1 cellular context compared by ENCODE assay signal in the genomic region with DNA sequence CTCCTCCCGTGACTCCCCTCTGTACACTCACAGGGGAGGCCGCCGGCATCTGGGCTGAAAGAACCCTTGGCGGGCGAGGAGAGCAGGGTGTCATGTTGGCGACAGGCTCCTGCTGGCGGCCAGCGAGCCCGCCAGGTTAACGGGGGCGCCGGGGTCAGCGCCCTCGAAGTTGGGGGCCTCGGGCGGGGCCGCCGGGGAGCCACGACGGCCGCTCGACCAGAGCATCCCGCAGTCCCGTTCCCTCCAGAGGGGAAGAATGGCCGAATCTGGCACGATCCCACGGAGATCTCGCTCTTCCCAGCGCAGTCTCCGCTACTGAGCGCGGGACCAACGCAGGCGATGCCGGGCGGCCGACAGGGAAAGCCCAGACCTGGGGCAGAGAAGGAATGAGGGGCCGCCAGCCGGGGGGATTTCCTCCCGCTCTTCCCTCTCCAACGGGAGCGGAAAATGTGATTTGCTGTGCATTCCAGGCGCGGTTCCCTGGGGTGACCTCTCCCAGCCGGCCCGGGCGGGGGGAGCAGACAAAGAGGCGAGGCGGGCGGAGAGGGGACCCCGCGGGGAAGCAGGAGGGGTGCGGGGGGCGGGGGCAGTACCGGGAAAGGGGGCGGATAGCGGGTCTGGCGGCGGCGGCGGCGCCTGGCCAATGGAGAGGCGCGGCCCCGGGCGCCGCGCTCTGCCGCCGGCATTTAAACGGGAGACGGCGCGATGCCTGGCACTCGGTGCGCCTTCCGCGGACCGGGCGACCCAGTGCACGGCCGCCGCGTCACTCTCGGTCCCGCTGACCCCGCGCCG.
TF ChIP-seq lines count a peak whose summit lies in the region.

A gene (plus strand): TSS at position 715 of the 792 bp plus-strand sequence. CDS start 12,687 bp downstream, outside the sequence.

TF ChIP-seq in HEK293, 187 proteins besides CTCF, POLR2A, EP300 and RAD21 (continued from another document):
- TF ChIP-seq, protein P1, sequence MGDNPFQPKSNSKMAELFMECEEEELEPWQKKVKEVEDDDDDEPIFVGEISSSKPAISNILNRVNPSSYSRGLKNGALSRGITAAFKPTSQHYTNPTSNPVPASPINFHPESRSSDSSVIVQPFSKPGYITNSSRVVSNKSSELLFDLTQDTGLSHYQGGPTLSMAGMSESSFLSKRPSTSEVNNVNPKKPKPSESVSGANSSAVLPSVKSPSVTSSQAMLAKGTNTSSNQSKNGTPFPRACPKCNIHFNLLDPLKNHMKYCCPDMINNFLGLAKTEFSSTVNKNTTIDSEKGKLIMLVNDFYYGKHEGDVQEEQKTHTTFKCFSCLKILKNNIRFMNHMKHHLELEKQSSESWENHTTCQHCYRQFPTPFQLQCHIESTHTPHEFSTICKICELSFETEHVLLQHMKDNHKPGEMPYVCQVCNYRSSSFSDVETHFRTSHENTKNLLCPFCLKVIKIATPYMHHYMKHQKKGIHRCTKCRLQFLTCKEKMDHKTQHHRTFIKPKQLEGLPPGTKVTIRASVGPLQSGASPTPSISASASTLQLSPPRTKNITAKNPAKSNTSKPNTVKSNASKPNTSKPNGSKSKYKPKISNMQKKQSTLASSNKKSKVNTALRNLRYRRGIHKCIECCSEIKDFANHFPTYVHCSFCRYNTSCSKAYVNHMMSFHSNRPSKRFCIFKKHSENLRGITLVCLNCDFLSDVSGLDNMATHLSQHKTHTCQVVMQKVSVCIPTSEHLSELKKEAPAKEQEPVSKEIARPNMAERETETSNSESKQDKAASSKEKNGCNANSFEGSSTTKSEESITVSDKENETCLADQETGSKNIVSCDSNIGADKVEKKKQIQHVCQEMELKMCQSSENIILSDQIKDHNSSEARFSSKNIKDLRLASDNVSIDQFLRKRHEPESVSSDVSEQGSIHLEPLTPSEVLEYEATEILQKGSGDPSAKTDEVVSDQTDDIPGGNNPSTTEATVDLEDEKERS (tag by site-specific recombination; IDR thresholded peaks at IDR 0.05): no peak
- TF ChIP-seq ZXDB (tag by site-specific recombination; IDR thresholded peaks at IDR 0.05) (no peak), GLIS2 (tag by site-specific recombination; IDR thresholded peaks at IDR 0.05) (no peak)
TF ChIP-seq in HEK293: peak in this region for 0.
